In genomic region chr1:30948813-30949486, GRCh38 we compare ENCODE assay signal across 7 cellular contexts. TPM values are rescaled to one million over a fixed set of nuclear protein-coding genes. Genes with fewer than 3 reads are reported as not detected.
DNase-seq lines count a peak whose midpoint lies in the region; ATAC-seq, FAIRE-seq and TF ChIP-seq lines count a peak whose summit lies in the region.
"Not testable (repeated sequence)": the region's sequence is repeated elsewhere in the genome, so short reads cannot be mapped to it uniquely, and the experiment has no call there.

No MANE protein-coding gene starts in this region.

- H3K27ac ChIP-seq in HCT116 (ENCODE audit: low read depth, low read length) = not testable (repeated sequence)

- not testable (repeated sequence) for H3K9me3 ChIP-seq in HCT116 (ENCODE audit: control insufficient read depth in 1 of 2, insufficient read depth in 1 of 2, low read depth in 1 of 2, low read length in 2 of 2)

- not testable (repeated sequence) for H3K9me3 Mint-ChIP-seq in T-cell; activated naive CD4-positive, alpha-beta T cell treated with anti-CD3 and anti-CD28 coated beads, Interleukin-2, amount 50 U/mL, for 24 hours; natural killer cell

- POLR2A ChIA-PET in HCT116 (lab: Charles Lee); T-cell (lab: Charles Lee): not testable (repeated sequence)

- H3K9me2 ChIP-seq in HCT116 (ENCODE audit: insufficient read depth) = not testable (repeated sequence)

- not testable (repeated sequence) for H3K4me3 Mint-ChIP-seq in T-cell; activated naive CD4-positive, alpha-beta T cell treated with anti-CD3 and anti-CD28 coated beads, Interleukin-2, amount 50 U/mL, for 24 hours; natural killer cell

- not testable (repeated sequence) for H3K4me1 ChIP-seq in HCT116 (ENCODE audit: control insufficient read depth in 1 of 2, insufficient read depth in 2 of 2, low read length in 2 of 2)

- H3K4me1 Mint-ChIP-seq in T-cell (peaks cover 21 to 26% (median 25%) of the 10 kb centered on the region in 3 donors), natural killer cell (peaks cover 29 to 37% of the 10 kb centered on the region in 2 donors)
- peaks cover 38% of the 10 kb centered on the region for H3K4me1 Mint-ChIP-seq in activated naive CD4-positive, alpha-beta T cell treated with anti-CD3 and anti-CD28 coated beads, Interleukin-2, amount 50 U/mL, for 24 hours

- FAIRE-seq in bronchial epithelial cell (lab: Jason Lieb, UNC) = peak; percentile 97

- not testable (repeated sequence) for H3K27me3 Mint-ChIP-seq in T-cell; activated naive CD4-positive, alpha-beta T cell treated with anti-CD3 and anti-CD28 coated beads, Interleukin-2, amount 50 U/mL, for 24 hours; natural killer cell (ENCODE audit: low read depth in 2 of 2)

- TF ChIP-seq CTCF in HCT116 (IDR thresholded peaks at IDR 0.05 in 2 of 3, conservative IDR thresholded peaks at IDR 0.05 in 1 of 3; ENCODE audit: borderline replicate concordance in 1 of 3, insufficient read depth in 1 of 3, low read depth in 2 of 3, low read length in 2 of 3); bronchial epithelial cell (IDR thresholded peaks at IDR 0.05; ENCODE audit: insufficient read depth, low read length, severe bottlenecking); fibroblast of the aortic adventitia (IDR thresholded peaks at IDR 0.05; ENCODE audit: insufficient read depth, low read length); natural killer cell (IDR thresholded peaks at IDR 0.05): not testable (repeated sequence)

- not testable (repeated sequence) for H3K27me3 ChIP-seq in HCT116 (ENCODE audit: insufficient read depth, low read length); bronchial epithelial cell (ENCODE audit: control insufficient read depth, insufficient read depth, low read length)

- not testable (repeated sequence) for TF ChIP-seq POLR2A in HCT116 (IDR thresholded peaks at IDR 0.05; ENCODE audit: borderline replicate concordance, extremely low read depth, insufficient read depth, insufficient read length)

- H3K36me3 ChIP-seq in HCT116 (ENCODE audit: control insufficient read depth in 1 of 2, insufficient read depth in 2 of 2, low read length in 2 of 2) (peaks cover 49 to 66% of the 10 kb centered on the region in 2 experiments; a peak in 3 of 4 replicates), bronchial epithelial cell (ENCODE audit: control insufficient read depth, insufficient read depth, low read length) (peaks cover 22% of the 10 kb centered on the region)

- CTCF ChIA-PET in HCT116 (lab: Charles Lee); T-cell (lab: Charles Lee): not testable (repeated sequence)

- peak; percentile 75 for DNase-seq in EH (ENCODE audit: low read depth)
- DNase-seq in HCT116 (ENCODE audit: low read depth, low spot score); T-cell; bronchial epithelial cell (ENCODE audit: low read depth); natural killer cell: not testable (repeated sequence)
- peak; percentile 51 for DNase-seq in fibroblast of the aortic adventitia (ENCODE audit: low read depth)

- peaks cover 80% of the 10 kb centered on the region for H3K79me2 ChIP-seq in HCT116 (ENCODE audit: insufficient read depth, low read length)

- not testable (repeated sequence) for H3K4me2 ChIP-seq in HCT116 (ENCODE audit: low read length)

- RAD21 ChIA-PET in HCT116 (lab: Charles Lee; ENCODE audit: low non-redundant PET in 1 of 2, low total read pairs in 2 of 2, uncharacterized antibody in 2 of 2, unreplicated experiment in 2 of 2) = not testable (repeated sequence)

- not testable (repeated sequence) for H3K9ac ChIP-seq in HCT116 (ENCODE audit: low read length)

- H3K36me3 Mint-ChIP-seq in T-cell = peaks cover 58% of the 10 kb centered on the region
- peaks cover 20% of the 10 kb centered on the region for H3K36me3 Mint-ChIP-seq in activated naive CD4-positive, alpha-beta T cell treated with anti-CD3 and anti-CD28 coated beads, Interleukin-2, amount 50 U/mL, for 24 hours
- H3K36me3 Mint-ChIP-seq in natural killer cell = peaks cover 29% of the 10 kb centered on the region

- TSS peak; percentile 20 for BruUV-seq in HCT116 (replicated peaks; lab: Mats Ljungman, UMichigan)

- H3K27ac Mint-ChIP-seq in T-cell = peak overlapping the region; percentile 39 to 52
- H3K27ac Mint-ChIP-seq in activated naive CD4-positive, alpha-beta T cell treated with anti-CD3 and anti-CD28 coated beads, Interleukin-2, amount 50 U/mL, for 24 hours = peak overlapping the region; percentile 51
- H3K27ac Mint-ChIP-seq in natural killer cell = peak overlapping the region; percentile 68 to 82

- not testable (repeated sequence) for H4K20me1 ChIP-seq in HCT116 (ENCODE audit: insufficient read depth)

- not testable (repeated sequence) for H3K4me3 ChIP-seq in HCT116 (replicated peaks in 1 of 2; ENCODE audit: low read depth in 1 of 2, low read length in 2 of 2); bronchial epithelial cell (ENCODE audit: low read depth, low read length); fibroblast of the aortic adventitia (ENCODE audit: low read depth, low read length)

- TF ChIP-seq RAD21 in HCT116 (IDR thresholded peaks at IDR 0.05; ENCODE audit: low read depth) = not testable (repeated sequence)

- intact Hi-C loops in HCT116 (cut with micrococcal nuclease); natural killer cell (cut with micrococcal nuclease): not testable (repeated sequence)

- H2AFZ ChIP-seq in HCT116 (ENCODE audit: low read depth, low read length, poor library complexity, severe bottlenecking) = not testable (repeated sequence)

- ATAC-seq in HCT116; T-cell (replicated peaks in 1 of 4); natural killer cell: not testable (repeated sequence)

RNA-seq across cellular contexts. Expression of gene SDC3, which starts 40.4 kb away (rescaled TPM):
- 40.1 TPM for total RNA-seq in HCT116 (2021; ENCODE audit: unreplicated experiment)
- polyA plus RNA-seq in HCT116 (2012) = 25.0 and 27.1 TPM in 2 replicates
- 1 to 10 TPM in 1 of 5 donors, under 1 TPM in 4; 0.07 to 1.1 (median 0.47) TPM for total RNA-seq in T-cell
- total RNA-seq in bronchial epithelial cell = 2.4 and 4.7 TPM in 2 replicates
- total RNA-seq in fibroblast of the aortic adventitia (ENCODE audit: low replicate concordance) = 26.8 and 47.5 TPM in 2 replicates
- total RNA-seq in natural killer cell = under 1 TPM in 2 of 3 donors, not detected in 1; 0.33 to 0.63 TPM
